ENCODE assay signal across 8 cellular contexts in genomic region chr10:79293841-79294705, GRCh38. TPM values are rescaled to one million over a fixed set of nuclear protein-coding genes. Genes with fewer than 3 reads are reported as not detected.
DNase-seq lines count a peak whose midpoint lies in the region; ATAC-seq and TF ChIP-seq lines count a peak whose summit lies in the region.

No MANE protein-coding gene starts in this region.

- peak overlapping the region; percentile 80 for H3K27ac Mint-ChIP-seq in activated CD4-positive, alpha-beta T cell treated with anti-CD3 and anti-CD28 coated beads, Interleukin-2, amount 10 ng/mL, durations not matched to agents 7 days and 5 days
- H3K27ac Mint-ChIP-seq in immature natural killer cell = peak overlapping the region in 4 of 6 donors; percentile 51 to 80 (median 66)

- H3K27me3 ChIP-seq in tibial nerve = no peaks in the 10 kb centered on the region

- H3K4me1 ChIP-seq in tibial nerve = peaks cover 0 to 49% (median 17%) of the 10 kb centered on the region in 4 donors

- H3K9me3 ChIP-seq in tibial nerve = no peaks in the 10 kb centered on the region

- H3K4me3 Mint-ChIP-seq in activated CD4-positive, alpha-beta T cell treated with anti-CD3 and anti-CD28 coated beads, Interleukin-2, amount 10 ng/mL, durations not matched to agents 7 days and 5 days = no peak overlapping the region
- peak overlapping the region in 1 of 5 donors; percentile 35 for H3K4me3 Mint-ChIP-seq in immature natural killer cell

- CTCF ChIA-PET in activated CD4-positive, alpha-beta T cell treated with anti-CD3 and anti-CD28 coated beads, Interleukin-2, amount 10 ng/mL, durations not matched to agents 7 days and 5 days (lab: Charles Lee) = interaction anchor here (0.5 to 1.9 kb wide), 9 partner anchors 9 to 213 kb away, joined by 3 to 7 read pairs (median 3); no protein-coding TSS in a partner anchor

- peaks cover 29% of the 10 kb centered on the region for H3K4me1 Mint-ChIP-seq in activated CD4-positive, alpha-beta T cell treated with anti-CD3 and anti-CD28 coated beads, Interleukin-2, amount 10 ng/mL, durations not matched to agents 7 days and 5 days
- peaks cover 22 to 36% of the 10 kb centered on the region in 2 donors for H3K4me1 Mint-ChIP-seq in immature natural killer cell

- no peaks in the 10 kb centered on the region for H3K27me3 Mint-ChIP-seq in activated CD4-positive, alpha-beta T cell treated with anti-CD3 and anti-CD28 coated beads, Interleukin-2, amount 10 ng/mL, durations not matched to agents 7 days and 5 days
- H3K27me3 Mint-ChIP-seq in immature natural killer cell (ENCODE audit: low read depth in 3 of 3) = peaks cover 0 to 7% (median 2%) of the 10 kb centered on the region in 3 donors

- TF ChIP-seq CTCF in tibial nerve (IDR thresholded peaks at IDR 0.05) = no peak

- peaks cover 18% of the 10 kb centered on the region for H3K36me3 Mint-ChIP-seq in activated CD4-positive, alpha-beta T cell treated with anti-CD3 and anti-CD28 coated beads, Interleukin-2, amount 10 ng/mL, durations not matched to agents 7 days and 5 days (ENCODE audit: low read depth)
- peaks cover 11 to 32% (median 27%) of the 10 kb centered on the region in 3 donors for H3K36me3 Mint-ChIP-seq in immature natural killer cell

- WGBS in adipose tissue, 3 donors = 61 to 85% (median 76%) methylated on average over 15 of the region's 15 CpGs
- 73 to 90% methylated on average over 15 of the region's 15 CpGs for WGBS in tibial nerve, 2 donors

- TF ChIP-seq EP300 in tibial nerve (IDR thresholded peaks at IDR 0.05) = peak in 1 of 2 donors; percentile 25

- no peak for ATAC-seq in HG02759 (IDR thresholded peaks at IDR 0.05; ENCODE audit: unreplicated experiment)
- no peak for ATAC-seq in GM18868 (IDR thresholded peaks at IDR 0.05; ENCODE audit: unreplicated experiment)

- DNase-seq in activated CD4-positive, alpha-beta T cell treated with anti-CD3 and anti-CD28 coated beads, Interleukin-2, amount 10 ng/mL, durations not matched to agents 7 days and 5 days = no peak
- no peak for DNase-seq in activated CD4-positive, alpha-beta T cell treated with anti-CD3 and anti-CD28 coated beads for 4 hours
- DNase-seq in immature natural killer cell (no peak), tibial nerve (ENCODE audit: low spot score in 2 of 2) (no peak), NCI-H1048 (lab: John Stamatoyannopoulos, UW) (no peak)

- H3K4me3 ChIP-seq in tibial nerve = no peak overlapping the region

- H3K9me3 Mint-ChIP-seq in activated CD4-positive, alpha-beta T cell treated with anti-CD3 and anti-CD28 coated beads, Interleukin-2, amount 10 ng/mL, durations not matched to agents 7 days and 5 days = no peaks in the 10 kb centered on the region
- H3K9me3 Mint-ChIP-seq in immature natural killer cell = no peaks in the 10 kb centered on the region

- POLR2A ChIA-PET in activated CD4-positive, alpha-beta T cell treated with anti-CD3 and anti-CD28 coated beads, Interleukin-2, amount 10 ng/mL, durations not matched to agents 7 days and 5 days (lab: Charles Lee) = interaction anchor here (0.6 to 1.0 kb wide), 2 partner anchors 8 to 174 kb away, joined by 3 read pairs; no protein-coding TSS in a partner anchor

- peak overlapping the region; percentile 75 for H3K27ac ChIP-seq in adipose tissue (ENCODE audit: low read depth, low read length)
- H3K27ac ChIP-seq in tibial nerve = peak overlapping the region in 3 of 4 donors; percentile 11 to 73 (median 31)

- TF ChIP-seq POLR2A in tibial nerve (IDR thresholded peaks at IDR 0.05) = no peak

- H3K36me3 ChIP-seq in tibial nerve = peaks cover 2 to 100% (median 17%) of the 10 kb centered on the region in 3 donors

RNA-seq across cellular contexts. Expression of gene PPIF, which starts 53.2 kb away (rescaled TPM):
- total RNA-seq in activated CD4-positive, alpha-beta T cell treated with anti-CD3 and anti-CD28 coated beads, Interleukin-2, amount 10 ng/mL, durations not matched to agents 7 days and 5 days = 10 to 100 TPM; 53.7 to 56.7 TPM
- 100 to 1,000 TPM in 1 of 3 donors, 10 to 100 TPM in 2; 36.1 to 173 (median 64.0) TPM for polyA plus RNA-seq in adipose tissue
- polyA plus RNA-seq in immature natural killer cell = 10 to 100 TPM in 2 of 3 donors, 1 to 10 TPM in 1; 9.6 to 15.1 (median 13.1) TPM
- total RNA-seq in tibial nerve = 10 to 100 TPM; 16.6 to 36.0 (median 20.6) TPM
